In genomic region chr10:99665304-99665703, GRCh38 we compare ENCODE assay signal across 1 cellular context.
TF ChIP-seq lines count a peak whose summit lies in the region.

No MANE protein-coding gene starts in this region.

TF ChIP-seq in K562, 482 proteins besides CTCF, POLR2A, EP300 and RAD21:
- TF ChIP-seq ZNF24 (IDR thresholded peaks at IDR 0.05) (peak; percentile 90), ZFP36 (IDR thresholded peaks at IDR 0.05; ENCODE audit: low read depth, low read length, partially characterized antibody) (no peak)
TF ChIP-seq in K562: peak in this region for 1.
